ENCODE assay signal across 9 cellular contexts in the genomic region with DNA sequence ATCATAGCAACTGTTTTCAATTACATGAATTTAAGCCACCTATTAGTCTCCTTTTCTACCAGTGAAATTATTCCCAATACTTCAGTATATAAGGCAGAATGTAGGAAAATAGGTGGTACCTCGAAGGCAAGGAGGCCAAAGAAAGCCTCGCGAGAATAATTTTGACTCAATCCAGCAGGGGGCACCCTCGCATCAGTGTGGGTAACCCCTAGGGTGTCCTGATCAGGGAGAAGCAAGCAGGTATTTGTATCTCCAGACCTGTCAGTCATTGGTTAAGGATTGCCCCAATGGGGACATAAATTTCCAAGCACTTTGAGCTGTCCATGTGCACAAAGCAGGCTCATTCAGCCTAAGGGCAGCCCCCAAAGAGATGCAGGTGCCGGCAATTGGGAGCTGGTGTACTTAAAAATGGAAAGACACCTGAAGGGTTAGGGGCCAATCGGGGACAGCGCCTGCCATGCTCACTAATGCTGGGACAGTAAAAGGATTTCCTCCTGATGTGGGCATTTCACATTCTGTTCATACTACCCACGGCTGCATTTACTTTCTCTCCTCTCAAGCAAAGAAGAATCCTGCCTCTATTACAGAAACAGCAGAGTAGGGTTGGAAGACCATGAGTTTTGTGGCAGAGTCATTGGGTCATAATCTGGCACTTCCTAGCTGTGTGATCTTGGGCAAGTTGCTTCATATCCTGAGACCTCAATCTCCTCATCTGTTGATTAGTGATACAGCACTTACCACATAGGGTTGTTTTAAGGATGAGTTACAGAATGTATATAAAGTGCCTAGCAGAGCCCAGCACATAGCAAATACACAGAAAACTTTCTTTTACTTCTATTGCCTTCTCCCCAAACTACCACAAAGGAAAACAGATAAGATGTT.
A peak's percentile ranks its signal among the peaks of the same experiment; 100 is the strongest.
DNase-seq lines count a peak whose midpoint lies in the region; ATAC-seq, FAIRE-seq and TF ChIP-seq lines count a peak whose summit lies in the region.
"Had no signal": no experiment of that assay in that cellular context is flagged by ENCODE, and none has a peak within 500 bp of the region (broad histone marks: within the 10 kb centered on the region; RNA-seq: fewer than 3 reads in every experiment).

No MANE protein-coding gene starts in this region.

- H3K27ac ChIP-seq in K562 (ENCODE audit: extremely low read depth, low read depth, low read length) (no peak overlapping the region), mesendoderm (ENCODE audit: low read depth, low read length) (no peak overlapping the region)

- H3K27me3 Mint-ChIP-seq in HFFc6 (ENCODE audit: insufficient read depth): peaks cover 5% of the 10 kb centered on the region; the same call in 1 of the 2 replicates
- H3K27me3 Mint-ChIP-seq in T-helper 2 cell treated with Interferon-gamma antibody and Interleukin-4, amounts not matched to agents 5 μg/mL and 100 μg/mL, for 36 hours (ENCODE audit: low read depth): peaks cover 23% of the 10 kb centered on the region
- H3K27me3 Mint-ChIP-seq: activated naive CD4-positive, alpha-beta T cell treated with anti-CD3 and anti-CD28 coated beads, Interleukin-2, amount 50 U/mL, for 24 hours had no signal

- intact Hi-C loops in K562 (cut with micrococcal nuclease): no loop called here

- no peaks in the 10 kb centered on the region for H3K9me3 Mint-ChIP-seq in HFFc6
- H3K9me3 Mint-ChIP-seq in T-helper 2 cell treated with Interferon-gamma antibody and Interleukin-4, amounts not matched to agents 5 μg/mL and 100 μg/mL, for 36 hours: no peaks in the 10 kb centered on the region
- H3K9me3 Mint-ChIP-seq: activated naive CD4-positive, alpha-beta T cell treated with anti-CD3 and anti-CD28 coated beads, Interleukin-2, amount 50 U/mL, for 24 hours had no signal

- H4K20me1 ChIP-seq in K562 (replicated peaks; ENCODE audit: control insufficient read depth, insufficient read depth, low read length): no peaks in the 10 kb centered on the region

- H2BK5ac ChIP-seq in mesendoderm (ENCODE audit: low read length): no peak overlapping the region

- H3K4me1 Mint-ChIP-seq in HFFc6 (ENCODE audit: low read depth): no peaks in the 10 kb centered on the region
- peaks cover 5% of the 10 kb centered on the region for H3K4me1 Mint-ChIP-seq in T-helper 2 cell treated with Interferon-gamma antibody and Interleukin-4, amounts not matched to agents 5 μg/mL and 100 μg/mL, for 36 hours (ENCODE audit: low read depth)
- H3K4me1 Mint-ChIP-seq: activated naive CD4-positive, alpha-beta T cell treated with anti-CD3 and anti-CD28 coated beads, Interleukin-2, amount 50 U/mL, for 24 hours had no signal

- TF ChIP-seq RAD21 in K562 (CRISPR knock-in tag; conservative IDR thresholded peaks at IDR 0.05 in 1 of 2, IDR thresholded peaks at IDR 0.05 in 1 of 2): peak in 1 of 2 experiments; percentile 37; a peak in 2 of 4 replicates

- H3K4me3 ChIP-seq in K562: no peak overlapping the region
- H3K4me3 ChIP-seq in mesendoderm (ENCODE audit: low read length): no peak overlapping the region

- no peak overlapping the region for H4K5ac ChIP-seq in mesendoderm (ENCODE audit: low read length)

- H3K4me1 ChIP-seq in K562 (replicated peaks in 1 of 2; ENCODE audit: control insufficient read depth in 2 of 2, insufficient read depth in 2 of 2, low read length in 2 of 2) (no peaks in the 10 kb centered on the region), mesendoderm (ENCODE audit: control insufficient read depth, low read depth, low read length) (no peaks in the 10 kb centered on the region)

- no peak overlapping the region for H2AFZ ChIP-seq in K562 (ENCODE audit: low read depth, low read length)

- DNase-seq in GM10248 (ENCODE audit: extremely low spot score) (peak; percentile 41), HFFc6 (no peak), K562 (ENCODE audit: extremely low read depth in 1 of 4, low spot score in 3 of 4) (peak; percentile 30 to 54 (median 44)), mesendoderm (peak; percentile 78), stromal cell of bone marrow (ENCODE audit: low read depth) (peak; percentile 2), retina (no peak), omental fat pad (ENCODE audit: low spot score) (no peak)
- DNase-seq in T-helper 2 cell treated with Interferon-gamma antibody and Interleukin-4, amounts not matched to agents 5 μg/mL and 100 μg/mL, for 36 hours (ENCODE audit: low spot score): peak; percentile 56

- POLR2A ChIA-PET in GM10248 (lab: Yijun Ruan, JAX) (no interaction called here), K562 (lab: Yijun Ruan, JAX) (no interaction called here)

- no peak for TF ChIP-seq POLR2A in K562 (conservative IDR thresholded peaks at IDR 0.05)

- no peak for TF ChIP-seq EP300 in K562 (IDR thresholded peaks at IDR 0.05; ENCODE audit: low read length)

- ATAC-seq in K562 (peak; percentile 77), omental fat pad (ENCODE audit: low FRiP score) (no peak)

- H2BK15ac ChIP-seq in mesendoderm (replicated peaks; ENCODE audit: low read depth): no peak overlapping the region

- TF ChIP-seq CTCF in GM10248 (IDR thresholded peaks at IDR 0.05; ENCODE audit: control extremely low read depth, extremely low read depth, low read depth, missing control alignments): peak; percentile 28
- TF ChIP-seq CTCF in HFFc6 (IDR thresholded peaks at IDR 0.05): peak; percentile 73
- peak; percentile 31 to 55 (median 48); a peak in 5 of 6 replicates for TF ChIP-seq CTCF in K562 (IDR thresholded peaks at IDR 0.05 in 2 of 3, conservative IDR thresholded peaks at IDR 0.05 in 1 of 3; ENCODE audit: insufficient read depth in 2 of 3, low read depth in 1 of 3, low read length in 3 of 3)
- TF ChIP-seq CTCF in omental fat pad (IDR thresholded peaks at IDR 0.05): no peak

- no peaks in the 10 kb centered on the region for H3K9me3 ChIP-seq in K562 (replicated peaks; ENCODE audit: control insufficient read depth, insufficient read depth, low read depth, low read length)

- no peak overlapping the region for H3K23ac ChIP-seq in mesendoderm (ENCODE audit: low read length)

- H3K27ac Mint-ChIP-seq in HFFc6: no peak overlapping the region
- no peak overlapping the region for H3K27ac Mint-ChIP-seq in T-helper 2 cell treated with Interferon-gamma antibody and Interleukin-4, amounts not matched to agents 5 μg/mL and 100 μg/mL, for 36 hours
- H3K27ac Mint-ChIP-seq: activated naive CD4-positive, alpha-beta T cell treated with anti-CD3 and anti-CD28 coated beads, Interleukin-2, amount 50 U/mL, for 24 hours had no signal

- H2BK120ac ChIP-seq in mesendoderm (ENCODE audit: low read depth, low read length): no peak overlapping the region

- H3K27me3 ChIP-seq in K562 (ENCODE audit: control insufficient read depth in 2 of 2, insufficient read depth in 2 of 2, low read length in 2 of 2) (no peaks in the 10 kb centered on the region), mesendoderm (ENCODE audit: insufficient read depth, low read length, poor library complexity) (no peaks in the 10 kb centered on the region)

- no peaks in the 10 kb centered on the region for H3K36me3 ChIP-seq in K562 (ENCODE audit: control insufficient read depth, insufficient read depth, low read length)
- H3K36me3 ChIP-seq in mesendoderm (ENCODE audit: control insufficient read depth, insufficient read depth, low read length): no peaks in the 10 kb centered on the region

- H3K4me2 ChIP-seq in K562 (ENCODE audit: insufficient read depth, low read length) (no peak overlapping the region), mesendoderm (ENCODE audit: low read length) (no peak overlapping the region)

- no peak overlapping the region for H3K56ac ChIP-seq in mesendoderm (ENCODE audit: low read length)

- no peak overlapping the region for H2AK5ac ChIP-seq in mesendoderm (ENCODE audit: low read length)

- WGBS in K562 (ENCODE audit: insufficient coverage, low coverage, missing lambda C conversion rate): 0% methylated on average over 6 of the region's 8 CpGs
- no CpG with 5 or more reads among the region's 8 CpGs for WGBS in mesendoderm (ENCODE audit: extremely low coverage, insufficient coverage, low lambda C conversion rate)

- no peaks in the 10 kb centered on the region for H3K36me3 Mint-ChIP-seq in HFFc6 (ENCODE audit: low read depth)
- no peaks in the 10 kb centered on the region for H3K36me3 Mint-ChIP-seq in T-helper 2 cell treated with Interferon-gamma antibody and Interleukin-4, amounts not matched to agents 5 μg/mL and 100 μg/mL, for 36 hours (ENCODE audit: low read depth)
- H3K36me3 Mint-ChIP-seq: activated naive CD4-positive, alpha-beta T cell treated with anti-CD3 and anti-CD28 coated beads, Interleukin-2, amount 50 U/mL, for 24 hours had no signal

- BruUV-seq in K562 (replicated peaks; lab: Mats Ljungman, UMichigan): no TSS peak

- no peaks in the 10 kb centered on the region for H3K79me2 ChIP-seq in K562 (ENCODE audit: control insufficient read depth, insufficient read depth, low read length)
- no peaks in the 10 kb centered on the region for H3K79me2 ChIP-seq in mesendoderm (ENCODE audit: control insufficient read depth, insufficient read depth, low read length)

- no peaks in the 10 kb centered on the region for H3K79me1 ChIP-seq in mesendoderm (ENCODE audit: low read length)

- peak; percentile 11 for FAIRE-seq in K562 (lab: Jason Lieb, UNC)

- CTCF ChIA-PET in GM10248 (lab: Yijun Ruan, JAX): interaction anchor here (0.9 to 3.1 kb wide), 11 partner anchors 8 to 108 kb away, joined by 3 to 16 read pairs (median 5); no protein-coding TSS in a partner anchor
- CTCF ChIA-PET in K562 (lab: Yijun Ruan, JAX; ENCODE audit: low intra/inter-chr PET ratio): interaction anchor here (0.6 kb wide), 1 partner anchor 1606 kb away, joined by 3 read pairs; no protein-coding TSS in a partner anchor

- no peak overlapping the region for H3K18ac ChIP-seq in mesendoderm (ENCODE audit: low read length)

- no peak overlapping the region for H4K8ac ChIP-seq in mesendoderm (ENCODE audit: low read depth, low read length)

- in situ Hi-C loops in K562 (cut with MboI): no loop called here

- H3K9ac ChIP-seq in K562 (ENCODE audit: insufficient read depth in 1 of 2, low read depth in 2 of 2, low read length in 2 of 2) (no peak overlapping the region), mesendoderm (ENCODE audit: low read length) (no peak overlapping the region)

- no peak overlapping the region for H3K4me3 Mint-ChIP-seq in HFFc6
- H3K4me3 Mint-ChIP-seq in T-helper 2 cell treated with Interferon-gamma antibody and Interleukin-4, amounts not matched to agents 5 μg/mL and 100 μg/mL, for 36 hours: no peak overlapping the region
- H3K4me3 Mint-ChIP-seq: activated naive CD4-positive, alpha-beta T cell treated with anti-CD3 and anti-CD28 coated beads, Interleukin-2, amount 50 U/mL, for 24 hours had no signal

- no peaks in the 10 kb centered on the region for H3K9me1 ChIP-seq in K562 (ENCODE audit: control insufficient read depth, insufficient read depth, low read length)

- H3K4ac ChIP-seq in mesendoderm (ENCODE audit: low read depth, low read length): no peak overlapping the region

TF ChIP-seq in K562, 482 proteins besides CTCF, POLR2A, EP300 and RAD21 (continues in another document):
- no peak for TF ChIP-seq PRPF4 (IDR thresholded peaks at IDR 0.05; ENCODE audit: insufficient read depth, low read depth, low read length, poor library complexity, severe bottlenecking)

Comparison
In these comparisons a context has a peak if more than half of its experiments do, and no peak if none do; other contexts are left out.
1. DNase-seq: peak in GM10248 (single experiment), T-helper 2 cell treated with Interferon-gamma antibody and Interleukin-4, amounts not matched to agents 5 μg/mL and 100 μg/mL, for 36 hours (single experiment), K562 (4 of 4), mesendoderm (single experiment) and stromal cell of bone marrow (single experiment); none in HFFc6 (single experiment), retina (single experiment) and omental fat pad (single experiment).
2. CTCF ChIP-seq: peak in GM10248 (single experiment), HFFc6 (single experiment) and K562 (3 of 3); none in omental fat pad (0 of 3).